Comparison of ENCODE assay signal across 1 cellular context in the genomic region with DNA sequence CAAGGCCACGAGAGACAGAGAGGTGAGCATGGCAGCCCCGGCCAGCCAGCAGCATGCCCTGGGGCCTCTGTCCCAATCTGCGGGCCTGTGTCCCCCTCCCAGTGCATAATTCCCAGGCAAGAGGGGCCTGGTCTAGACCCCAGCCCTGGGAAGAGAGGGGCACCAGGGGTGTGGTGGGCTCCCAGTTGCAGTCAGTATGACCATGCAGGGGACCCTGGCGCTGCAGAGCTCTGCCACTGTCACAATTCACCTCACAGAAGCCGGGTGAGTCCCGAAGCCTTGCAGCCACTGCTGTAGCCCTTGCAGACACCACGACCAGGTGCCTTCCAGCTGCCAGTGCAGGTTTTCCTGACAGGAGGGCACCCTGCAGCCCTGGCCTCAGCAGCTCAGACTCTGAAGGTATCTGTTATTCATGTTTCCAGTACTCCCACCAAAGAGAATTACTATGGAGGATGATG.
TF ChIP-seq lines count a peak whose summit lies in the region.

No MANE protein-coding gene starts in this region.

TF ChIP-seq in HCT116, 20 proteins besides CTCF, POLR2A, EP300 and RAD21:
- TF ChIP-seq, protein P1, sequence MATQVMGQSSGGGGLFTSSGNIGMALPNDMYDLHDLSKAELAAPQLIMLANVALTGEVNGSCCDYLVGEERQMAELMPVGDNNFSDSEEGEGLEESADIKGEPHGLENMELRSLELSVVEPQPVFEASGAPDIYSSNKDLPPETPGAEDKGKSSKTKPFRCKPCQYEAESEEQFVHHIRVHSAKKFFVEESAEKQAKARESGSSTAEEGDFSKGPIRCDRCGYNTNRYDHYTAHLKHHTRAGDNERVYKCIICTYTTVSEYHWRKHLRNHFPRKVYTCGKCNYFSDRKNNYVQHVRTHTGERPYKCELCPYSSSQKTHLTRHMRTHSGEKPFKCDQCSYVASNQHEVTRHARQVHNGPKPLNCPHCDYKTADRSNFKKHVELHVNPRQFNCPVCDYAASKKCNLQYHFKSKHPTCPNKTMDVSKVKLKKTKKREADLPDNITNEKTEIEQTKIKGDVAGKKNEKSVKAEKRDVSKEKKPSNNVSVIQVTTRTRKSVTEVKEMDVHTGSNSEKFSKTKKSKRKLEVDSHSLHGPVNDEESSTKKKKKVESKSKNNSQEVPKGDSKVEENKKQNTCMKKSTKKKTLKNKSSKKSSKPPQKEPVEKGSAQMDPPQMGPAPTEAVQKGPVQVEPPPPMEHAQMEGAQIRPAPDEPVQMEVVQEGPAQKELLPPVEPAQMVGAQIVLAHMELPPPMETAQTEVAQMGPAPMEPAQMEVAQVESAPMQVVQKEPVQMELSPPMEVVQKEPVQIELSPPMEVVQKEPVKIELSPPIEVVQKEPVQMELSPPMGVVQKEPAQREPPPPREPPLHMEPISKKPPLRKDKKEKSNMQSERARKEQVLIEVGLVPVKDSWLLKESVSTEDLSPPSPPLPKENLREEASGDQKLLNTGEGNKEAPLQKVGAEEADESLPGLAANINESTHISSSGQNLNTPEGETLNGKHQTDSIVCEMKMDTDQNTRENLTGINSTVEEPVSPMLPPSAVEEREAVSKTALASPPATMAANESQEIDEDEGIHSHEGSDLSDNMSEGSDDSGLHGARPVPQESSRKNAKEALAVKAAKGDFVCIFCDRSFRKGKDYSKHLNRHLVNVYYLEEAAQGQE (IDR thresholded peaks at IDR 0.05; ENCODE audit: low read depth): no peak
- TF ChIP-seq FOSL1 (IDR thresholded peaks at IDR 0.05; ENCODE audit: low read depth): no peak
- no peak for TF ChIP-seq ZFX (IDR thresholded peaks at IDR 0.05)
- TF ChIP-seq SRF (IDR thresholded peaks at IDR 0.05; ENCODE audit: low read depth): no peak
- no peak for TF ChIP-seq TCF7L2 (IDR thresholded peaks at IDR 0.05; ENCODE audit: borderline replicate concordance, extremely low read depth, insufficient read depth, insufficient read length)
